18 cellular contexts compared by ENCODE assay signal in genomic region chr5:61085885-61086284, GRCh38.
A peak's percentile ranks its signal among the peaks of the same experiment; 100 is the strongest.
DNase-seq lines count a peak whose midpoint lies in the region; ATAC-seq and TF ChIP-seq lines count a peak whose summit lies in the region.
"Had no signal": no experiment of that assay in that cellular context is flagged by ENCODE, and none has a peak within 500 bp of the region (broad histone marks: within the 10 kb centered on the region; RNA-seq: fewer than 3 reads in every experiment).

No MANE protein-coding gene starts in this region.

- H3K36me3 Mint-ChIP-seq in CD8-positive, alpha-beta memory T cell: peaks cover 22 to 44% (median 23%) of the 10 kb centered on the region in 3 donors

- DNase-seq in OCI-M1 (lab: John Stamatoyannopoulos, UW) (peak; percentile 78), erythroblast (lab: John Stamatoyannopoulos, UW) (peak; percentile 3 to 21), left colon (no peak), SW 1271 (lab: John Stamatoyannopoulos, UW) (no peak)
- DNase-seq in CD8-positive, alpha-beta memory T cell: no peak
- DNase-seq: AML-193; CD4-positive, alpha-beta T cell; CD8-positive, alpha-beta T cell; COR-L47; DMS 273 treated with DMSO at 0.1 percent for 48 hours; DMS79 treated with DMSO at 0.1 percent for 48 hours had no signal

- no peaks in the 10 kb centered on the region for H3K4me1 ChIP-seq in CD8-positive, alpha-beta memory T cell (ENCODE audit: insufficient read depth, low read length)
- H3K4me1 ChIP-seq: A549; BLaER1 treated with 17β-estradiol and CSF1 and Interleukin-3, amounts not matched to agents 10 nM and 100 nM had no signal

- ATAC-seq in left colon (peak; percentile 22), GM19467 (IDR thresholded peaks at IDR 0.05; ENCODE audit: unreplicated experiment) (no peak)
- ATAC-seq: A549; CD8-positive, alpha-beta T cell; GM12878 had no signal

- H3K9me3 Mint-ChIP-seq in CD8-positive, alpha-beta memory T cell: peaks cover 0 to 6% (median 1%) of the 10 kb centered on the region in 5 donors
- H3K9me3 Mint-ChIP-seq: CD4-positive, alpha-beta T cell had no signal

- H3K4me1 Mint-ChIP-seq in CD8-positive, alpha-beta memory T cell: peaks cover 0 to 3% (median 0%) of the 10 kb centered on the region in 3 donors

- CTCF ChIA-PET in CD8-positive, alpha-beta memory T cell (lab: Charles Lee): no interaction called here

- POLR2A ChIA-PET in CD8-positive, alpha-beta memory T cell (lab: Charles Lee): no interaction called here

- no peak for TF ChIP-seq POLR2A in erythroblast (IDR thresholded peaks at IDR 0.05; ENCODE audit: low read length)

- H3K9me3 ChIP-seq in CD8-positive, alpha-beta memory T cell (ENCODE audit: low read length): no peaks in the 10 kb centered on the region
- H3K9me3 ChIP-seq: A549 had no signal

- H3K27ac ChIP-seq in CD8-positive, alpha-beta memory T cell (ENCODE audit: low read depth, low read length): no peak overlapping the region
- H3K27ac ChIP-seq: 22Rv1; A549; BLaER1 treated with 17β-estradiol and CSF1 and Interleukin-3, amounts not matched to agents 10 nM and 100 nM; C4-2B had no signal

- no peaks in the 10 kb centered on the region for H3K36me3 ChIP-seq in CD8-positive, alpha-beta memory T cell (ENCODE audit: insufficient read depth, low read length)

- no peak overlapping the region for H3K27ac Mint-ChIP-seq in CD8-positive, alpha-beta memory T cell
- H3K27ac Mint-ChIP-seq: B cell; CD4-positive, alpha-beta T cell; CD8-positive, alpha-beta T cell had no signal

- no peak overlapping the region for H3K4me3 Mint-ChIP-seq in CD8-positive, alpha-beta memory T cell
- H3K4me3 Mint-ChIP-seq: B cell; CD4-positive, alpha-beta T cell; CD8-positive, alpha-beta T cell had no signal

- no peaks in the 10 kb centered on the region for H3K27me3 Mint-ChIP-seq in CD8-positive, alpha-beta memory T cell
- H3K27me3 Mint-ChIP-seq: B cell; CD4-positive, alpha-beta T cell had no signal

- intact Hi-C loops in left colon (cut with DNase I, micrococcal nuclease): no loop called here

- H3K27me3 ChIP-seq in CD8-positive, alpha-beta memory T cell (ENCODE audit: insufficient read depth, low read length, poor library complexity, severe bottlenecking): no peaks in the 10 kb centered on the region
- H3K27me3 ChIP-seq: BLaER1 treated with 17β-estradiol and CSF1 and Interleukin-3, amounts not matched to agents 10 nM and 100 nM had no signal

- no peak overlapping the region for H3K4me3 ChIP-seq in CD8-positive, alpha-beta memory T cell (ENCODE audit: low read length)
- H3K4me3 ChIP-seq: A549; BLaER1 treated with 17β-estradiol and CSF1 and Interleukin-3, amounts not matched to agents 10 nM and 100 nM; GM12878 had no signal

Comparison
In these comparisons a context has a peak if more than half of its experiments do, and no peak if none do; other contexts are left out.
1. DNase-seq: peak in OCI-M1 (single experiment) and erythroblast (2 of 2); none in left colon (0 of 2), SW 1271 (0 of 2) and CD8-positive, alpha-beta memory T cell (0 of 5).